In the genomic region with DNA sequence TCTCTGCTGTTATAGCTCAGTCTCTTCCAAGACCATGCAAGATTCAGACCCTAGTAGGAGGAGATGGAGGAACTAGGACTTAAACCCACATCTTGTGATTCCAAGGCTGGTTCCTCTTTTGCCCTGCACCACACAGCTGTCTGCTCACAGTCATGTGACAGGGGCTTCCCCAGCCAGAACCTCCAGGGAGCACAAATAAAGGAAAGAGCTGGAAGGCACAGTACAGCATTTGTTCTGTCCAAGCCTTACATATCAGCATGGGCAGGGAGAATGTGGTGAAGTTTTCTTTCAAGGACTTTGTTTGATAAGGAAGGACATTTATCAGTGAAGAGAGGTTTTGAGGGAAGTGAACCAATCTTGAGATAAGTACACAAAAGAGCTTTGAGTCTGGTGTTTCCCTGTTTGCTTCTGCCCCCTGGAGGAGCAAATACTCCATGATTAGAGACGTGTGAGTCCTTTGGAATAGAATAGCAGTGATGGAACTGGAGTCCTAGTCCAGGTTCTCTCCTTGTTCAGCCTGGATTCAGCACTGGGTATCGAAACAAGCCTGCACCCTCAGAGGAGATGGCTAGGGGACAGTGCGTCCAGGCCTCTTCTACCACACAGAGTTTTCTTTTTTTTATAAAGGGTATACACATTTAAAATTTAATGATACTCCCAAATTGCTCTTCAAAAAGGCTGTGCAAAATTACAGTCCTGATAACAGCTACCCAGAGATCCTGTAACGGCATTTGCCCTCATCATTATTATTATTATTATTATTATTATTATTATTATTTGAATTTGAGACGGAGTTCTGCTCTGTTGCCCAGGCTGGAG, we compare ENCODE assay signal across 1 cellular context.
A peak's percentile ranks its signal among the peaks of the same experiment; 100 is the strongest.
TF ChIP-seq lines count a peak whose summit lies in the region.

No MANE protein-coding gene starts in this region.

TF ChIP-seq in HepG2, 621 proteins besides CTCF, POLR2A, EP300 and RAD21 (continued from another document and continues in another):
- TF ChIP-seq, protein P1, sequence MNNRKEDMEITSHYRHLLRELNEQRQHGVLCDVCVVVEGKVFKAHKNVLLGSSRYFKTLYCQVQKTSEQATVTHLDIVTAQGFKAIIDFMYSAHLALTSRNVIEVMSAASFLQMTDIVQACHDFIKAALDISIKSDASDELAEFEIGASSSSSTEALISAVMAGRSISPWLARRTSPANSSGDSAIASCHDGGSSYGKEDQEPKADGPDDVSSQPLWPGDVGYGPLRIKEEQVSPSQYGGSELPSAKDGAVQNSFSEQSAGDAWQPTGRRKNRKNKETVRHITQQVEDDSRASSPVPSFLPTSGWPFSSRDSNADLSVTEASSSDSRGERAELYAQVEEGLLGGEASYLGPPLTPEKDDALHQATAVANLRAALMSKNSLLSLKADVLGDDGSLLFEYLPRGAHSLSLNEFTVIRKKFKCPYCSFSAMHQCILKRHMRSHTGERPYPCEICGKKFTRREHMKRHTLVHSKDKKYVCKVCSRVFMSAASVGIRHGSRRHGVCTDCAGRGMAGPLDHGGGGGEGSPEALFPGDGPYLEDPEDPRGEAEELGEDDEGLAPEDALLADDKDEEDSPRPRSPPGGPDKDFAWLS (CRISPR knock-in tag; IDR thresholded peaks at IDR 0.05; ENCODE audit: borderline replicate concordance), result no peak
- TF ChIP-seq ASH2L (IDR thresholded peaks at IDR 0.05; ENCODE audit: insufficient read length, low read depth, low read length) (no peak), ZNF567 (CRISPR knock-in tag; IDR thresholded peaks at IDR 0.05; ENCODE audit: borderline replicate concordance) (0 out of 2 replicates have a peak, but pooled peaks have one; percentile 64), AGO1 (IDR thresholded peaks at IDR 0.05; ENCODE audit: low read depth, low read length, poor library complexity, severe bottlenecking) (no peak), AHR (CRISPR knock-in tag; IDR thresholded peaks at IDR 0.05) (peak; percentile 20; the same call in 1 of the 2 replicates), ZSCAN22 (CRISPR knock-in tag; IDR thresholded peaks at IDR 0.05) (no peak), SETDB1 (CRISPR knock-in tag; IDR thresholded peaks at IDR 0.05; ENCODE audit: borderline replicate concordance) (no peak), GTF3A (CRISPR knock-in tag; conservative IDR thresholded peaks at IDR 0.05) (0 out of 2 replicates have a peak, but pooled peaks have one; percentile 37), STAG1 (CRISPR knock-in tag; IDR thresholded peaks at IDR 0.05) (peak; percentile 94), SOX6 (IDR thresholded peaks at IDR 0.05) (no peak), SOX6 (CRISPR knock-in tag; IDR thresholded peaks at IDR 0.05) (peak; percentile 57), MLLT10 (CRISPR knock-in tag; IDR thresholded peaks at IDR 0.05) (no peak), KAT8 (CRISPR knock-in tag; IDR thresholded peaks at IDR 0.05) (peak; percentile 72), ZNF780A (CRISPR knock-in tag; IDR thresholded peaks at IDR 0.05) (no peak), ELF3 (CRISPR knock-in tag; IDR thresholded peaks at IDR 0.05) (peak; percentile 67), ZFP36L2 (CRISPR knock-in tag; IDR thresholded peaks at IDR 0.05) (0 out of 2 replicates have a peak, but pooled peaks have one; percentile 68), YEATS4 (CRISPR knock-in tag; IDR thresholded peaks at IDR 0.05; ENCODE audit: borderline replicate concordance) (no peak), POGZ (CRISPR knock-in tag; IDR thresholded peaks at IDR 0.05) (0 out of 2 replicates have a peak, but pooled peaks have one; percentile 34), THYN1 (CRISPR knock-in tag; IDR thresholded peaks at IDR 0.05; ENCODE audit: borderline replicate concordance, low read depth) (no peak), GATAD2A (CRISPR knock-in tag; IDR thresholded peaks at IDR 0.05) (peak; percentile 63), ZNF33B (CRISPR knock-in tag; IDR thresholded peaks at IDR 0.05) (no peak), SMAD3 (CRISPR knock-in tag; IDR thresholded peaks at IDR 0.05) (peak; percentile 63; the same call in 1 of the 2 replicates), ZNF772 (CRISPR knock-in tag; IDR thresholded peaks at IDR 0.05) (no peak), ZBTB21 (CRISPR knock-in tag; IDR thresholded peaks at IDR 0.05) (0 out of 2 replicates have a peak, but pooled peaks have one; percentile 12), ZNF446 (CRISPR knock-in tag; IDR thresholded peaks at IDR 0.05) (no peak), FOXA1 (IDR thresholded peaks at IDR 0.05) (no peak), FOXA1 (CRISPR knock-in tag; IDR thresholded peaks at IDR 0.05) (peak; percentile 75), FOXP1 (IDR thresholded peaks at IDR 0.05) (no peak), FOXP1 (CRISPR knock-in tag; IDR thresholded peaks at IDR 0.05) (no peak), CREB1 (IDR thresholded peaks at IDR 0.05) (no peak), CREB1 (CRISPR knock-in tag; IDR thresholded peaks at IDR 0.05) (0 out of 2 replicates have a peak, but pooled peaks have one; percentile 33), HCFC1 (IDR thresholded peaks at IDR 0.05; ENCODE audit: low read depth, low read length) (no peak), RCOR2 (CRISPR knock-in tag; IDR thresholded peaks at IDR 0.05) (peak; percentile 64), ZNF430 (CRISPR knock-in tag; IDR thresholded peaks at IDR 0.05) (no peak), MIXL1 (CRISPR knock-in tag; IDR thresholded peaks at IDR 0.05) (peak; percentile 62; the same call in 1 of the 2 replicates), ZFP82 (CRISPR knock-in tag; IDR thresholded peaks at IDR 0.05; ENCODE audit: borderline replicate concordance) (no peak)
- TF ChIP-seq, protein P2, sequence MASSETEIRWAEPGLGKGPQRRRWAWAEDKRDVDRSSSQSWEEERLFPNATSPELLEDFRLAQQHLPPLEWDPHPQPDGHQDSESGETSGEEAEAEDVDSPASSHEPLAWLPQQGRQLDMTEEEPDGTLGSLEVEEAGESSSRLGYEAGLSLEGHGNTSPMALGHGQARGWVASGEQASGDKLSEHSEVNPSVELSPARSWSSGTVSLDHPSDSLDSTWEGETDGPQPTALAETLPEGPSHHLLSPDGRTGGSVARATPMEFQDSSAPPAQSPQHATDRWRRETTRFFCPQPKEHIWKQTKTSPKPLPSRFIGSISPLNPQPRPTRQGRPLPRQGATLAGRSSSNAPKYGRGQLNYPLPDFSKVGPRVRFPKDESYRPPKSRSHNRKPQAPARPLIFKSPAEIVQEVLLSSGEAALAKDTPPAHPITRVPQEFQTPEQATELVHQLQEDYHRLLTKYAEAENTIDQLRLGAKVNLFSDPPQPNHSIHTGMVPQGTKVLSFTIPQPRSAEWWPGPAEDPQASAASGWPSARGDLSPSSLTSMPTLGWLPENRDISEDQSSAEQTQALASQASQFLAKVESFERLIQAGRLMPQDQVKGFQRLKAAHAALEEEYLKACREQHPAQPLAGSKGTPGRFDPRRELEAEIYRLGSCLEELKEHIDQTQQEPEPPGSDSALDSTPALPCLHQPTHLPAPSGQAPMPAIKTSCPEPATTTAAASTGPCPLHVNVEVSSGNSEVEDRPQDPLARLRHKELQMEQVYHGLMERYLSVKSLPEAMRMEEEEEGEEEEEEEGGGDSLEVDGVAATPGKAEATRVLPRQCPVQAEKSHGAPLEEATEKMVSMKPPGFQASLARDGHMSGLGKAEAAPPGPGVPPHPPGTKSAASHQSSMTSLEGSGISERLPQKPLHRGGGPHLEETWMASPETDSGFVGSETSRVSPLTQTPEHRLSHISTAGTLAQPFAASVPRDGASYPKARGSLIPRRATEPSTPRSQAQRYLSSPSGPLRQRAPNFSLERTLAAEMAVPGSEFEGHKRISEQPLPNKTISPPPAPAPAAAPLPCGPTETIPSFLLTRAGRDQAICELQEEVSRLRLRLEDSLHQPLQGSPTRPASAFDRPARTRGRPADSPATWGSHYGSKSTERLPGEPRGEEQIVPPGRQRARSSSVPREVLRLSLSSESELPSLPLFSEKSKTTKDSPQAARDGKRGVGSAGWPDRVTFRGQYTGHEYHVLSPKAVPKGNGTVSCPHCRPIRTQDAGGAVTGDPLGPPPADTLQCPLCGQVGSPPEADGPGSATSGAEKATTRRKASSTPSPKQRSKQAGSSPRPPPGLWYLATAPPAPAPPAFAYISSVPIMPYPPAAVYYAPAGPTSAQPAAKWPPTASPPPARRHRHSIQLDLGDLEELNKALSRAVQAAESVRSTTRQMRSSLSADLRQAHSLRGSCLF (CRISPR knock-in tag; IDR thresholded peaks at IDR 0.05; ENCODE audit: borderline replicate concordance), result no peak
- TF ChIP-seq, protein P3, sequence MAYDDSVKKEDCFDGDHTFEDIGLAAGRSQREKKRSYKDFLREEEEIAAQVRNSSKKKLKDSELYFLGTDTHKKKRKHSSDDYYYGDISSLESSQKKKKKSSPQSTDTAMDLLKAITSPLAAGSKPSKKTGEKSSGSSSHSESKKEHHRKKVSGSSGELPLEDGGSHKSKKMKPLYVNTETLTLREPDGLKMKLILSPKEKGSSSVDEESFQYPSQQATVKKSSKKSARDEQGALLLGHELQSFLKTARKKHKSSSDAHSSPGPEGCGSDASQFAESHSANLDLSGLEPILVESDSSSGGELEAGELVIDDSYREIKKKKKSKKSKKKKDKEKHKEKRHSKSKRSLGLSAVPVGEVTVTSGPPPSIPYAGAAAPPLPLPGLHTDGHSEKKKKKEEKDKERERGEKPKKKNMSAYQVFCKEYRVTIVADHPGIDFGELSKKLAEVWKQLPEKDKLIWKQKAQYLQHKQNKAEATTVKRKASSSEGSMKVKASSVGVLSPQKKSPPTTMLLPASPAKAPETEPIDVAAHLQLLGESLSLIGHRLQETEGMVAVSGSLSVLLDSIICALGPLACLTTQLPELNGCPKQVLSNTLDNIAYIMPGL (CRISPR knock-in tag; IDR thresholded peaks at IDR 0.05; ENCODE audit: borderline replicate concordance in 1 of 2, low read depth in 1 of 2), result peak; percentile 34 to 79; a peak in 2 of 4 replicates
- TF ChIP-seq, protein P4, sequence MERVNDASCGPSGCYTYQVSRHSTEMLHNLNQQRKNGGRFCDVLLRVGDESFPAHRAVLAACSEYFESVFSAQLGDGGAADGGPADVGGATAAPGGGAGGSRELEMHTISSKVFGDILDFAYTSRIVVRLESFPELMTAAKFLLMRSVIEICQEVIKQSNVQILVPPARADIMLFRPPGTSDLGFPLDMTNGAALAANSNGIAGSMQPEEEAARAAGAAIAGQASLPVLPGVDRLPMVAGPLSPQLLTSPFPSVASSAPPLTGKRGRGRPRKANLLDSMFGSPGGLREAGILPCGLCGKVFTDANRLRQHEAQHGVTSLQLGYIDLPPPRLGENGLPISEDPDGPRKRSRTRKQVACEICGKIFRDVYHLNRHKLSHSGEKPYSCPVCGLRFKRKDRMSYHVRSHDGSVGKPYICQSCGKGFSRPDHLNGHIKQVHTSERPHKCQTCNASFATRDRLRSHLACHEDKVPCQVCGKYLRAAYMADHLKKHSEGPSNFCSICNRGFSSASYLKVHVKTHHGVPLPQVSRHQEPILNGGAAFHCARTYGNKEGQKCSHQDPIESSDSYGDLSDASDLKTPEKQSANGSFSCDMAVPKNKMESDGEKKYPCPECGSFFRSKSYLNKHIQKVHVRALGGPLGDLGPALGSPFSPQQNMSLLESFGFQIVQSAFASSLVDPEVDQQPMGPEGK (CRISPR knock-in tag; IDR thresholded peaks at IDR 0.05), result 0 out of 2 replicates have a peak, but pooled peaks have one; percentile 13
- TF ChIP-seq, protein P5, sequence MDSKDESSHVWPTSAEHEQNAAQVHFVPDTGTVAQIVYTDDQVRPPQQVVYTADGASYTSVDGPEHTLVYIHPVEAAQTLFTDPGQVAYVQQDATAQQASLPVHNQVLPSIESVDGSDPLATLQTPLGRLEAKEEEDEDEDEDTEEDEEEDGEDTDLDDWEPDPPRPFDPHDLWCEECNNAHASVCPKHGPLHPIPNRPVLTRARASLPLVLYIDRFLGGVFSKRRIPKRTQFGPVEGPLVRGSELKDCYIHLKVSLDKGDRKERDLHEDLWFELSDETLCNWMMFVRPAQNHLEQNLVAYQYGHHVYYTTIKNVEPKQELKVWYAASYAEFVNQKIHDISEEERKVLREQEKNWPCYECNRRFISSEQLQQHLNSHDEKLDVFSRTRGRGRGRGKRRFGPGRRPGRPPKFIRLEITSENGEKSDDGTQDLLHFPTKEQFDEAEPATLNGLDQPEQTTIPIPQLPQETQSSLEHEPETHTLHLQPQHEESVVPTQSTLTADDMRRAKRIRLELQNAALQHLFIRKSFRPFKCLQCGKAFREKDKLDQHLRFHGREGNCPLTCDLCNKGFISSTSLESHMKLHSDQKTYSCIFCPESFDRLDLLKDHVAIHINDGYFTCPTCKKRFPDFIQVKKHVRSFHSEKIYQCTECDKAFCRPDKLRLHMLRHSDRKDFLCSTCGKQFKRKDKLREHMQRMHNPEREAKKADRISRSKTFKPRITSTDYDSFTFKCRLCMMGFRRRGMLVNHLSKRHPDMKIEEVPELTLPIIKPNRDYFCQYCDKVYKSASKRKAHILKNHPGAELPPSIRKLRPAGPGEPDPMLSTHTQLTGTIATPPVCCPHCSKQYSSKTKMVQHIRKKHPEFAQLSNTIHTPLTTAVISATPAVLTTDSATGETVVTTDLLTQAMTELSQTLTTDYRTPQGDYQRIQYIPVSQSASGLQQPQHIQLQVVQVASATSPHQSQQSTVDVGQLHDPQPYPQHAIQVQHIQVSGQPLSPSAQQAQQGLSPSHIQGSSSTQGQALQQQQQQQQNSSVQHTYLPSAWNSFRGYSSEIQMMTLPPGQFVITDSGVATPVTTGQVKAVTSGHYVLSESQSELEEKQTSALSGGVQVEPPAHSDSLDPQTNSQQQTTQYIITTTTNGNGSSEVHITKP (CRISPR knock-in tag; IDR thresholded peaks at IDR 0.05; ENCODE audit: low read depth), result 0 out of 2 replicates have a peak, but pooled peaks have one; percentile 38
- TF ChIP-seq, protein P6, sequence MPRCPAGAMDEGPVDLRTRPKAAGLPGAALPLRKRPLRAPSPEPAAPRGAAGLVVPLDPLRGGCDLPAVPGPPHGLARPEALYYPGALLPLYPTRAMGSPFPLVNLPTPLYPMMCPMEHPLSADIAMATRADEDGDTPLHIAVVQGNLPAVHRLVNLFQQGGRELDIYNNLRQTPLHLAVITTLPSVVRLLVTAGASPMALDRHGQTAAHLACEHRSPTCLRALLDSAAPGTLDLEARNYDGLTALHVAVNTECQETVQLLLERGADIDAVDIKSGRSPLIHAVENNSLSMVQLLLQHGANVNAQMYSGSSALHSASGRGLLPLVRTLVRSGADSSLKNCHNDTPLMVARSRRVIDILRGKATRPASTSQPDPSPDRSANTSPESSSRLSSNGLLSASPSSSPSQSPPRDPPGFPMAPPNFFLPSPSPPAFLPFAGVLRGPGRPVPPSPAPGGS (CRISPR knock-in tag; IDR thresholded peaks at IDR 0.05), result peak; percentile 56; the same call in 1 of the 2 replicates
- TF ChIP-seq, protein P7, sequence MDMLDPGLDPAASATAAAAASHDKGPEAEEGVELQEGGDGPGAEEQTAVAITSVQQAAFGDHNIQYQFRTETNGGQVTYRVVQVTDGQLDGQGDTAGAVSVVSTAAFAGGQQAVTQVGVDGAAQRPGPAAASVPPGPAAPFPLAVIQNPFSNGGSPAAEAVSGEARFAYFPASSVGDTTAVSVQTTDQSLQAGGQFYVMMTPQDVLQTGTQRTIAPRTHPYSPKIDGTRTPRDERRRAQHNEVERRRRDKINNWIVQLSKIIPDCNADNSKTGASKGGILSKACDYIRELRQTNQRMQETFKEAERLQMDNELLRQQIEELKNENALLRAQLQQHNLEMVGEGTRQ (IDR thresholded peaks at IDR 0.05; ENCODE audit: low read depth, low read length), result peak; percentile 70
- TF ChIP-seq, protein P7 (CRISPR knock-in tag; IDR thresholded peaks at IDR 0.05; ENCODE audit: borderline replicate concordance), result peak; percentile 79; the same call in 1 of the 2 replicates
